ENCODE assay signal across 8 cellular contexts in genomic region chr10:62050941-62051433, GRCh38.
A peak's percentile ranks its signal among the peaks of the same experiment; 100 is the strongest.
DNase-seq lines count a peak whose midpoint lies in the region; ATAC-seq, FAIRE-seq and TF ChIP-seq lines count a peak whose summit lies in the region.

No MANE protein-coding gene starts in this region.

- H3K9me3 ChIP-seq in spleen (no peaks in the 10 kb centered on the region), small intestine (ENCODE audit: control insufficient read depth, low read depth) (no peaks in the 10 kb centered on the region)

- H3K36me3 Mint-ChIP-seq in activated naive CD4-positive, alpha-beta T cell treated with anti-CD3 and anti-CD28 coated beads, Interleukin-2, amount 50 U/mL, for 72 hours, result peaks cover 75 to 76% of the 10 kb centered on the region in 2 donors

- peaks cover 3 to 7% of the 10 kb centered on the region in 2 donors for H3K9me3 Mint-ChIP-seq in activated naive CD4-positive, alpha-beta T cell treated with anti-CD3 and anti-CD28 coated beads, Interleukin-2, amount 50 U/mL, for 72 hours

- 44 to 56% (median 52%) methylated on average over 8 of the region's 8 CpGs for WGBS in spleen, 5 donors
- WGBS in small intestine, 3 donors, result 41 to 71% (median 60%) methylated on average over 8 of the region's 8 CpGs

- H3K27me3 ChIP-seq in spleen (replicated peaks in 1 of 7), result no peaks in the 10 kb centered on the region
- H3K27me3 ChIP-seq in small intestine (ENCODE audit: control insufficient read depth in 2 of 2, insufficient read depth in 2 of 2, low read length in 2 of 2), result no peaks in the 10 kb centered on the region

- peak overlapping the region; percentile 60 to 90 (median 87) for H3K27ac ChIP-seq in spleen
- peak overlapping the region in 1 of 2 donors; percentile 89 for H3K27ac ChIP-seq in small intestine (ENCODE audit: low read depth in 1 of 2, low read length in 1 of 2)

- TF ChIP-seq POLR2A in spleen (IDR thresholded peaks at IDR 0.05), result peak in 2 of 3 donors; percentile 45 to 60

- peak; percentile 32 for ATAC-seq in HG02623 (IDR thresholded peaks at IDR 0.05; ENCODE audit: unreplicated experiment)
- ATAC-seq in activated naive CD4-positive, alpha-beta T cell treated with anti-CD3 and anti-CD28 coated beads, Interleukin-2, amount 50 U/mL, for 72 hours, result peak; percentile 58

- H3K4me1 ChIP-seq in spleen (peaks cover 39 to 100% (median 84%) of the 10 kb centered on the region in 6 donors), small intestine (ENCODE audit: control insufficient read depth in 2 of 2, insufficient read depth in 1 of 2, low read depth in 1 of 2, low read length in 1 of 2) (peaks cover 11 to 39% of the 10 kb centered on the region in 2 donors)

- FAIRE-seq in RCC 7860 (lab: Jason Lieb, UNC), result peak; percentile 81
- FAIRE-seq in small intestine (lab: Jason Lieb, UNC), result no peak
- FAIRE-seq in D721Med (lab: Jason Lieb, UNC), result no peak

- H3K36me3 ChIP-seq in spleen, result peaks cover 0 to 23% (median 10%) of the 10 kb centered on the region in 6 donors
- H3K36me3 ChIP-seq in small intestine (ENCODE audit: control insufficient read depth in 2 of 2, insufficient read depth in 2 of 2, low read length in 2 of 2), result peaks cover 0 to 9% of the 10 kb centered on the region in 2 donors

- DNase-seq in GM13977 (ENCODE audit: low spot score), result peak; percentile 32
- peak; percentile 94 for DNase-seq in RCC 7860 (ENCODE audit: low spot score)
- DNase-seq in activated naive CD4-positive, alpha-beta T cell treated with anti-CD3 and anti-CD28 coated beads, Interleukin-2, amount 50 U/mL, for 72 hours (ENCODE audit: low spot score in 2 of 2), result peak; percentile 70 to 76
- peak; percentile 55 for DNase-seq in hepatic stellate cell (ENCODE audit: low spot score)
- no peak for DNase-seq in spleen
- DNase-seq in small intestine, result no peak
- no peak for DNase-seq in D721Med (ENCODE audit: insufficient read length, low spot score)

- H3K27ac Mint-ChIP-seq in activated naive CD4-positive, alpha-beta T cell treated with anti-CD3 and anti-CD28 coated beads, Interleukin-2, amount 50 U/mL, for 72 hours, result peak overlapping the region; percentile 97 to 99

- intact Hi-C loops in spleen (cut with DNase I; ENCODE audit: low total_unique reads), result no loop called here

- TF ChIP-seq CTCF in GM13977 (IDR thresholded peaks at IDR 0.05; ENCODE audit: extremely low read depth, insufficient read depth, missing control alignments) (no peak), spleen (IDR thresholded peaks at IDR 0.05 in 8 of 11, conservative IDR thresholded peaks at IDR 0.05 in 3 of 11) (no peak), D721Med (IDR thresholded peaks at IDR 0.05; ENCODE audit: insufficient read depth, missing control alignments) (no peak)

- in situ Hi-C loops in GM13977 (cut with MboI; ENCODE audit: low pct_unique_long_range_greater_than_20kb, low sequenced_read_pairs, unreplicated experiment), result no loop called here

- H3K4me3 ChIP-seq in spleen, result peak overlapping the region; percentile 5 to 65 (median 33)
- H3K4me3 ChIP-seq in small intestine (ENCODE audit: low read depth in 1 of 2, low read length in 2 of 2), result peak overlapping the region in 1 of 2 donors; percentile 23

Comparison
In these comparisons a context has a peak if more than half of its experiments do, and no peak if none do; other contexts are left out.
1. DNase-seq: peak in GM13977 (single experiment), RCC 7860 (single experiment), activated naive CD4-positive, alpha-beta T cell treated with anti-CD3 and anti-CD28 coated beads, Interleukin-2, amount 50 U/mL, for 72 hours (2 of 2) and hepatic stellate cell (single experiment); none in spleen (single experiment), small intestine (single experiment) and D721Med (single experiment).